8 cellular contexts compared by ENCODE assay signal in the genomic region with DNA sequence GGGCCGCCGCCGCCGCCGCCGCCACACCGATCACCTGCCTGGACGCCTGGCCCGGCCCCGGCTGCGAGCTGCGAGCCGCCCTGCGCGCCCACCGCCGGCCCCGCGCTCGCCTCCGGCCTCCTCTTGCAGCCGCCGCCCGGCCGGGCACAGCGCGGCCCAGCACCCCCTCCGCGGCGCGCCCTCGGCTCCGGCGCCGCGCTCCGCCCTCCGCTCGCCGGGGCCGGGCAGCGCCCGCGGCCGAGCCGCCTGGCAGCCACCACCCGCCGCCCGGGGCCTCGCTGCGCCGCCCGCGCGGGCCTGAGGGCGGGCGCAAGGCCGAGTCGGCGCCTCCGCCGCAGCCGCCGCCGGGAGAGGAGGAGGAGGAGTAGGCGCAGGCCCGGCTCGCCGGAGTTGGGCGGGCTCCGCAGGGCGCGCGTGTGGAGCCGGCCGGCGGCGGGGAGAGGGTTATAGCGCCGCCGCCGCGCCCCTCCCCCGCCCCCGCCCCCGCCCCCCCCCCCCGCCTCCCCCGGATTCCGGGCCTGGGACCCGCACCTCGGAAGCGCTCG. TPM values are rescaled to one million over a fixed set of nuclear protein-coding genes. Genes with fewer than 3 reads are reported as not detected.
DNase-seq lines count a peak whose midpoint lies in the region; ATAC-seq and TF ChIP-seq lines count a peak whose summit lies in the region.

Gene PDGFA, minus strand, starts transcription at position 418 of the 545 bp plus-strand sequence. CDS start 845 bp downstream, outside the sequence.

- H3K27me3 Mint-ChIP-seq in HFFc6 (ENCODE audit: insufficient read depth) (peaks cover 4% of the 10 kb centered on the region), activated B cell treated with CpG ODN at 0.5 μM for 24 hours (peaks cover 8% of the 10 kb centered on the region)

- peak within 1 kb of the TSS; percentile 57 to 78 (median 62) for H3K4me3 ChIP-seq in esophagus squamous epithelium
- peak within 1 kb of the TSS; percentile 53 to 54 for H3K4me3 ChIP-seq in uterus

- no peaks in the 10 kb centered on the region for H3K36me3 ChIP-seq in esophagus squamous epithelium
- H3K36me3 ChIP-seq in uterus, result no peaks in the 10 kb centered on the region

- 0% methylated on average over 19 of the region's 93 CpGs; no CpG with 5 or more reads in 1 of the 2 donors for WGBS in esophagus squamous epithelium, 2 donors

- DNase-seq in CMK (ENCODE audit: low read depth) (peak; percentile 5), HFFc6 (peak; percentile 16), activated B cell treated with CpG ODN at 0.5 μM for 24 hours (peak; percentile 34), esophagus squamous epithelium (lab: John Stamatoyannopoulos, UW) (no peak), myocyte (ENCODE audit: low read depth) (peak; percentile 76), uterus (peak in 1 of 2 donors; percentile 50), SKM-1 treated with dmso at 0.1 percent for 144 hours (lab: John Stamatoyannopoulos, UW; ENCODE audit: unreplicated experiment) (no peak)

- no peak within 1 kb of the TSS; the same call in 1 of the 2 replicates for H3K27ac Mint-ChIP-seq in HFFc6
- no peak within 1 kb of the TSS for H3K27ac Mint-ChIP-seq in activated B cell treated with CpG ODN at 0.5 μM for 24 hours

- intact Hi-C loops in activated B cell treated with CpG ODN at 0.5 μM for 24 hours (cut with micrococcal nuclease) (no loop called here), esophagus squamous epithelium (cut with DNase I) (no loop called here), uterus (cut with DNase I; ENCODE audit: low total_unique reads) (loop anchor here (10.0 kb wide), 1 partner anchor 185 kb away; no protein-coding TSS in a partner anchor)

- TF ChIP-seq CTCF in HFFc6 (IDR thresholded peaks at IDR 0.05), result no peak
- no peak for TF ChIP-seq CTCF in activated B cell treated with CpG ODN at 0.5 μM for 24 hours (IDR thresholded peaks at IDR 0.05)
- TF ChIP-seq CTCF in esophagus squamous epithelium (IDR thresholded peaks at IDR 0.05), result no peak
- TF ChIP-seq CTCF in uterus (IDR thresholded peaks at IDR 0.05), result no peak

- H3K9me3 ChIP-seq in esophagus squamous epithelium (no peaks in the 10 kb centered on the region), uterus (no peaks in the 10 kb centered on the region)

- H3K4me1 ChIP-seq in esophagus squamous epithelium (peaks cover 43 to 80% (median 61%) of the 10 kb centered on the region in 3 donors), uterus (peaks cover 0 to 6% of the 10 kb centered on the region in 2 donors)

- H3K27me3 ChIP-seq in esophagus squamous epithelium (peaks cover 0 to 87% (median 13%) of the 10 kb centered on the region in 4 donors), uterus (peaks cover 0 to 7% of the 10 kb centered on the region in 2 donors)

- CTCF ChIA-PET in activated B cell treated with CpG ODN at 0.5 μM for 24 hours (lab: Charles Lee), result no interaction called here

- no peak for TF ChIP-seq POLR2A in esophagus squamous epithelium (IDR thresholded peaks at IDR 0.05)
- no peak for TF ChIP-seq POLR2A in uterus (IDR thresholded peaks at IDR 0.05)

- H3K27ac ChIP-seq in esophagus squamous epithelium (peak within 1 kb of the TSS; percentile 81 to 95 (median 89)), uterus (peak within 1 kb of the TSS; percentile 82 to 92)

- peaks cover 15% of the 10 kb centered on the region for H3K4me1 Mint-ChIP-seq in HFFc6 (ENCODE audit: low read depth)
- peaks cover 30% of the 10 kb centered on the region for H3K4me1 Mint-ChIP-seq in activated B cell treated with CpG ODN at 0.5 μM for 24 hours

- H3K36me3 Mint-ChIP-seq in HFFc6 (ENCODE audit: low read depth), result no peaks in the 10 kb centered on the region
- no peaks in the 10 kb centered on the region for H3K36me3 Mint-ChIP-seq in activated B cell treated with CpG ODN at 0.5 μM for 24 hours (ENCODE audit: low read depth)

- no peaks in the 10 kb centered on the region for H3K9me3 Mint-ChIP-seq in HFFc6
- H3K9me3 Mint-ChIP-seq in activated B cell treated with CpG ODN at 0.5 μM for 24 hours, result no peaks in the 10 kb centered on the region

- POLR2A ChIA-PET in activated B cell treated with CpG ODN at 0.5 μM for 24 hours (lab: Charles Lee), result no interaction called here

- H3K4me3 Mint-ChIP-seq in HFFc6 (peak within 1 kb of the TSS; percentile 89), activated B cell treated with CpG ODN at 0.5 μM for 24 hours (peak within 1 kb of the TSS; percentile 82)

- ATAC-seq in activated B cell treated with CpG ODN at 0.5 μM for 24 hours (ENCODE audit: low read depth) (peak; percentile 15), HG02884 (IDR thresholded peaks at IDR 0.05; ENCODE audit: unreplicated experiment) (no peak)

RNA-seq across cellular contexts. Expression of gene PDGFA, which starts in this region (rescaled TPM):
- total RNA-seq in HFFc6 (2021; fragmentation: NEBNext Ultra II Directional; extraction: Animal tissue kit (Norgen Biotek cat#: 25700)), result 1 to 10 TPM; 7.1 to 8.7 (median 7.8) TPM
- total RNA-seq in activated B cell treated with CpG ODN at 0.5 μM for 24 hours, result 6.0 and 7.3 TPM in 2 replicates
- 10 to 100 TPM in 2 of 4 donors, 1 to 10 TPM in 2; 5.1 to 13.5 (median 8.5) TPM for total RNA-seq in esophagus squamous epithelium
- total RNA-seq in myocyte, result 38.6 and 48.4 TPM in 2 replicates
- 46.7 TPM for polyA plus RNA-seq in myocyte (2012)
- 10 to 100 TPM; 20.9 to 35.1 (median 33.6) TPM for total RNA-seq in uterus

Comparison
In these comparisons a context has a peak if more than half of its experiments do, and no peak if none do; other contexts are left out.
1. DNase-seq: peak in CMK (single experiment), HFFc6 (single experiment), activated B cell treated with CpG ODN at 0.5 μM for 24 hours (single experiment) and myocyte (single experiment); none in esophagus squamous epithelium (single experiment) and SKM-1 treated with dmso at 0.1 percent for 144 hours (single experiment).